Comparison of ENCODE assay signal across 8 cellular contexts in the genomic region with DNA sequence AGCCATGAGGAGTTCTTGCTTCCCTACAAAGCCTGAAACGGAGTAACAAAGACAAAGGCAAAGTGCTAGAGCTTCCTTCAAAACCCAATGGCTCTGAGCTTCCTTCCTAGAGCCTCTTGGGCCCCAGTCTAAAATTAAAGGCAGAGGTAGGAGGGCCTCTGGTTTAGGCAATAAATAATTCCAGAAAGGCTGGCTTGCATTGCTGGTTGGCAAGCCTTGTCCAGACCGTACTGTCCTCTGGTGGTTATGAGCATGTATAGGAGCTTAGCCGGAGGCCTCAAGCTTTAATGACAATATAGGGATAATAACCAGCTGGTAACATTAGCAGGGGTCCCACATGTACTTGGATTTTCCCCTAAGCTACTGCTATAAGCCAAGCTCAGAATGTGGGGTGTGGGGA.
DNase-seq lines count a peak whose midpoint lies in the region; ATAC-seq and TF ChIP-seq lines count a peak whose summit lies in the region.
"Had no signal": no experiment of that assay in that cellular context is flagged by ENCODE, and none has a peak within 500 bp of the region (broad histone marks: within the 10 kb centered on the region; RNA-seq: fewer than 3 reads in every experiment).

No MANE protein-coding gene starts in this region.

- 84 to 100% methylated on average over 1 to 3 of the region's 3 CpGs for WGBS in endodermal cell (ENCODE audit: insufficient coverage in 1 of 2, insufficient read length in 1 of 2), 2 experiments

- H3K4me1 ChIP-seq in MM.1S (ENCODE audit: low read length), result no peaks in the 10 kb centered on the region
- H3K4me1 ChIP-seq in endodermal cell (ENCODE audit: control insufficient read depth, insufficient read depth, low read length), result no peaks in the 10 kb centered on the region

- no peaks in the 10 kb centered on the region for H3K36me3 Mint-ChIP-seq in endodermal cell (ENCODE audit: low read depth)

- H4K20me1 ChIP-seq in MM.1S (ENCODE audit: insufficient read depth, low read length), result no peaks in the 10 kb centered on the region

- H3K9me2 ChIP-seq in MM.1S (replicated peaks; ENCODE audit: insufficient read depth, low read length), result no peaks in the 10 kb centered on the region

- H3K4me2 ChIP-seq in MM.1S (ENCODE audit: low read depth, low read length), result no peak overlapping the region

- H3K4me3 Mint-ChIP-seq in endodermal cell, result no peak overlapping the region

- H3K27me3 ChIP-seq in MM.1S (replicated peaks; ENCODE audit: insufficient read depth, low read length) (no peaks in the 10 kb centered on the region), brain microvascular endothelial cell (replicated peaks) (no peaks in the 10 kb centered on the region), endodermal cell (ENCODE audit: control insufficient read depth, insufficient read depth, low read length, poor library complexity, severe bottlenecking) (no peaks in the 10 kb centered on the region)

- H3K79me2 ChIP-seq in MM.1S (ENCODE audit: low read length), result no peaks in the 10 kb centered on the region

- no peak for ATAC-seq in GM19455 (IDR thresholded peaks at IDR 0.05; ENCODE audit: unreplicated experiment)

- H3K4me1 Mint-ChIP-seq in endodermal cell, result no peaks in the 10 kb centered on the region

- H3F3A ChIP-seq in MM.1S (ENCODE audit: insufficient read depth, low read length), result no peaks in the 10 kb centered on the region

- in situ Hi-C loops in brain microvascular endothelial cell (cut with HindIII; ENCODE audit: low pct_ligation_motif_present, low sequenced_read_pairs), result no loop called here

- H3K9me3 ChIP-seq in MM.1S (replicated peaks; ENCODE audit: insufficient read depth, low read length) (no peaks in the 10 kb centered on the region), endodermal cell (ENCODE audit: control insufficient read depth, low read length) (no peaks in the 10 kb centered on the region)

- H3K4me3 ChIP-seq in MM.1S (ENCODE audit: low read length), result no peak overlapping the region
- H3K4me3 ChIP-seq in brain microvascular endothelial cell (ENCODE audit: low read depth, low read length), result no peak overlapping the region
- H3K4me3 ChIP-seq in endodermal cell (ENCODE audit: low read length), result no peak overlapping the region

- no peak for DNase-seq in MM.1S
- no peak for DNase-seq in brain microvascular endothelial cell
- peak; percentile 5 for DNase-seq in hepatic stellate cell (ENCODE audit: low spot score)
- peak; percentile 22 for DNase-seq in stromal cell of bone marrow (ENCODE audit: low read depth)
- DNase-seq in endodermal cell, result no peak
- no peak for DNase-seq in effector CD4-positive, alpha-beta T cell
- DNase-seq: activated T-cell treated with anti-CD3 and anti-CD28 coated beads, Interleukin-2, amount 50 U/mL, for 1 hour had no signal

- no peaks in the 10 kb centered on the region for H3K27me3 Mint-ChIP-seq in endodermal cell (ENCODE audit: insufficient read depth)

- H3K27ac ChIP-seq in MM.1S (ENCODE audit: low read length) (0 out of 2 replicates have a peak overlapping the region, but pooled peaks have one; percentile 31), brain microvascular endothelial cell (peak overlapping the region; percentile 58), endodermal cell (ENCODE audit: low read depth, low read length) (no peak overlapping the region)

- H3K9me3 Mint-ChIP-seq in endodermal cell, result peaks cover 35% of the 10 kb centered on the region

- TF ChIP-seq CTCF in MM.1S (IDR thresholded peaks at IDR 0.05; ENCODE audit: low read length) (no peak), brain microvascular endothelial cell (IDR thresholded peaks at IDR 0.05; ENCODE audit: low read depth, low read length, missing control alignments) (peak; percentile 56), endodermal cell (conservative IDR thresholded peaks at IDR 0.05) (no peak)

- H3K9ac ChIP-seq in MM.1S (ENCODE audit: low read length) (no peak overlapping the region), endodermal cell (ENCODE audit: extremely low read depth, low read length, poor library complexity, severe bottlenecking) (no peak overlapping the region)

- H3K36me3 ChIP-seq in MM.1S (replicated peaks; ENCODE audit: insufficient read depth, low read length), result no peaks in the 10 kb centered on the region
- no peaks in the 10 kb centered on the region for H3K36me3 ChIP-seq in brain microvascular endothelial cell (replicated peaks)
- no peaks in the 10 kb centered on the region for H3K36me3 ChIP-seq in endodermal cell (ENCODE audit: control insufficient read depth, insufficient read depth, low read length)

- no peak overlapping the region for H3K27ac Mint-ChIP-seq in endodermal cell

- H2AFZ ChIP-seq in MM.1S (ENCODE audit: low read length), result 0 out of 2 replicates have a peak overlapping the region, but pooled peaks have one; percentile 12

Comparison
In these comparisons a context has a peak if more than half of its experiments do, and no peak if none do; other contexts are left out.
1. DNase-seq: peak in hepatic stellate cell (single experiment) and stromal cell of bone marrow (single experiment); none in MM.1S (single experiment), brain microvascular endothelial cell (single experiment), endodermal cell (single experiment) and effector CD4-positive, alpha-beta T cell (single experiment).